22 cellular contexts compared by ENCODE assay signal in the genomic region with DNA sequence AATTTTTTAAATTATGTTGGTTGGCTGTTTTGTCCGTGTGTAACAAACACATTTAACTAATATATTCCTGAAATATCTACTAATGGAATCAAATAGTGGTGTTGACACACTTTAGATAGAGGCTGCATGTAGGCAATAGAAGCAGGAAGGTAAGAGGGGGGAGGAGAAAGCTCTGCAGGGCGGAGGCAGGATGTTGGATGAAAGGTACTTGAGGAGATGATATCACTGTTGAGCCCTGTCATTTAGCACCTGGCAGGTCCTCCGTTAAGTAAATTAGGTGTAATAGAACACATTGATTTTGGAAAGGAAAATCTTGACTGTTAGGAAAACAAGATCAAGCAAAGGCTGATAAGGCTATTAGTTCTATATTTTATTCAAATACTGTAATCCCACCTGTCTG.
"Had no signal": no experiment of that assay in that cellular context is flagged by ENCODE, and none has a peak within 500 bp of the region (broad histone marks: within the 10 kb centered on the region; RNA-seq: fewer than 3 reads in every experiment).

No MANE protein-coding gene starts in this region.

- FAIRE-seq: colon, endometrium had no signal

- DNase-seq: activated B cell treated with CpG ODN at 0.5 μM for 24 hours; activated CD4-positive, alpha-beta memory T cell treated with anti-CD3 and anti-CD28 coated beads, Interleukin-2, amount 10 ng/mL, durations not matched to agents 7 days and 5 days; activated CD4-positive, alpha-beta T cell treated with anti-CD3 and anti-CD28 coated beads for 48 hours; activated naive CD4-positive, alpha-beta T cell; activated naive CD8-positive, alpha-beta T cell treated with anti-CD3 and anti-CD28 coated beads for 36 hours; activated T-cell treated with anti-CD3 and anti-CD28 coated beads, Interleukin-2, amount 50 U/mL, for 1 hour; amniotic stem cell; dorsolateral prefrontal cortex; erythroblast; foreskin melanocyte; glutamatergic neuron; left ventricle myocardium inferior; mucosa of descending colon; naive B cell; retina; stimulated activated naive B cell treated with anti-CD40 and anti-IgM and Interleukin-4, amounts not matched to agents 10 μg/mL and 1 μg/mL and 100 μg/mL, for 72 hours; upper lobe of left lung had no signal

- H3K36me3 ChIP-seq: cardiac muscle cell, left ventricle myocardium inferior, thoracic aorta, upper lobe of left lung had no signal

- H3K9me3 ChIP-seq: left ventricle myocardium inferior, mucosa of descending colon, thoracic aorta, upper lobe of left lung had no signal

- H3K4me1 ChIP-seq: left ventricle myocardium inferior, upper lobe of left lung had no signal

- H3K4me3 ChIP-seq: cardiac muscle cell, dorsolateral prefrontal cortex, left ventricle myocardium inferior, mucosa of descending colon, thoracic aorta, upper lobe of left lung had no signal

- H3K27me3 ChIP-seq: cardiac muscle cell, upper lobe of left lung had no signal

- ATAC-seq: activated T-helper 17 cell treated with anti-CD3 and anti-CD28 coated beads, Interleukin-2, amount 50 U/mL, for 72 hours; mucosa of descending colon; stimulated activated naive B cell treated with anti-CD40 and anti-IgM and Interleukin-4, amounts not matched to agents 10 μg/mL and 1 μg/mL and 100 μg/mL, for 72 hours had no signal

- H3K27ac ChIP-seq: cardiac muscle cell, dorsolateral prefrontal cortex, left ventricle myocardium inferior, thoracic aorta, upper lobe of left lung had no signal
